ENCODE assay signal across 8 cellular contexts in genomic region chr5:148831590-148832565, GRCh38. TPM values are rescaled to one million over a fixed set of nuclear protein-coding genes. Genes with fewer than 3 reads are reported as not detected.
DNase-seq lines count a peak whose midpoint lies in the region; ATAC-seq and TF ChIP-seq lines count a peak whose summit lies in the region.

No MANE protein-coding gene starts in this region.

- ATAC-seq in GM18868 (IDR thresholded peaks at IDR 0.05; ENCODE audit: unreplicated experiment) (peak; percentile 85), HG02938 (IDR thresholded peaks at IDR 0.05; ENCODE audit: unreplicated experiment) (peak; percentile 93), RWPE2 (ENCODE audit: low read depth) (no peak), natural killer cell (peak in 2 of 3 donors; percentile 42)

- no peaks in the 10 kb centered on the region for H3K9me3 Mint-ChIP-seq in natural killer cell

- intact Hi-C loops in natural killer cell (cut with micrococcal nuclease), result no loop called here

- DNase-seq in RWPE2 (ENCODE audit: low spot score) (no peak), natural killer cell (no peak), middle frontal gyrus (ENCODE audit: extremely low spot score, low spot score) (no peak), NCI-H1930 (lab: John Stamatoyannopoulos, UW) (no peak), AML-193 (lab: John Stamatoyannopoulos, UW) (no peak), NCI-H774 (lab: John Stamatoyannopoulos, UW) (no peak)

- H3K36me3 ChIP-seq in RWPE2 (ENCODE audit: low read depth), result peaks cover 51% of the 10 kb centered on the region

- H3K27ac Mint-ChIP-seq in natural killer cell, result peak overlapping the region; percentile 89 to 91

- H3K36me3 Mint-ChIP-seq in natural killer cell, result peaks cover 53% of the 10 kb centered on the region

- H3K4me1 Mint-ChIP-seq in natural killer cell, result peaks cover 85 to 96% of the 10 kb centered on the region in 2 donors

- no peaks in the 10 kb centered on the region for H3K27me3 ChIP-seq in RWPE2 (ENCODE audit: insufficient read depth, poor library complexity, severe bottlenecking)

- H3K27me3 Mint-ChIP-seq in natural killer cell (ENCODE audit: low read depth in 2 of 2), result no peaks in the 10 kb centered on the region

- H3K9me3 ChIP-seq in RWPE2 (ENCODE audit: severe bottlenecking), result no peaks in the 10 kb centered on the region

- peaks cover 32% of the 10 kb centered on the region for H3K4me1 ChIP-seq in RWPE2 (ENCODE audit: insufficient read depth, poor library complexity, severe bottlenecking)

- H3K4me3 ChIP-seq in RWPE2 (ENCODE audit: severe bottlenecking), result no peak overlapping the region

- TF ChIP-seq CTCF in RWPE2 (IDR thresholded peaks at IDR 0.05; ENCODE audit: poor library complexity, severe bottlenecking), result no peak
- no peak for TF ChIP-seq CTCF in natural killer cell (IDR thresholded peaks at IDR 0.05)

- peak overlapping the region; percentile 76 for H3K27ac ChIP-seq in RWPE2 (ENCODE audit: poor library complexity, severe bottlenecking)

- peak overlapping the region; percentile 98 for H3K4me3 Mint-ChIP-seq in natural killer cell

RNA-seq across cellular contexts. Expression of gene ADRB2, which starts 5.5 kb away (rescaled TPM):
- total RNA-seq in natural killer cell, result 10 to 100 TPM; 47.1 to 78.9 (median 60.7) TPM
